ENCODE assay signal across 11 cellular contexts in genomic region chrX:124216396-124217124, GRCh38.
DNase-seq lines count a peak whose midpoint lies in the region; TF ChIP-seq lines count a peak whose summit lies in the region.
"Had no signal": no experiment of that assay in that cellular context is flagged by ENCODE, and none has a peak within 500 bp of the region (broad histone marks: within the 10 kb centered on the region; RNA-seq: fewer than 3 reads in every experiment).

No MANE protein-coding gene starts in this region.

- no peak overlapping the region for H3K9ac ChIP-seq in mammary epithelial cell (ENCODE audit: insufficient read depth, low read length)
- H3K9ac ChIP-seq in OCI-LY3 (ENCODE audit: low read length) = no peak overlapping the region
- H3K9ac ChIP-seq in endodermal cell (ENCODE audit: extremely low read depth, low read length, poor library complexity, severe bottlenecking) = no peak overlapping the region

- H4K20me1 ChIP-seq in mammary epithelial cell (ENCODE audit: insufficient read depth, low read length) (no peaks in the 10 kb centered on the region), OCI-LY3 (ENCODE audit: insufficient read depth, low read length) (no peaks in the 10 kb centered on the region)

- CTCF ChIA-PET in mammary epithelial cell (lab: Charles Lee; ENCODE audit: low non-redundant PET) = interaction anchor here (0.6 kb wide), 1 partner anchor 39 kb away, joined by 4 read pairs; no protein-coding TSS in a partner anchor

- no TSS peak for BruUV-seq in mammary epithelial cell (replicated peaks; lab: Mats Ljungman, UMichigan)

- no peaks in the 10 kb centered on the region for H3K36me3 Mint-ChIP-seq in endodermal cell (ENCODE audit: low read depth)

- no peak for DNase-seq in mammary epithelial cell
- no peak for DNase-seq in breast epithelium (ENCODE audit: low spot score in 2 of 2)
- peak; percentile 77 for DNase-seq in endodermal cell
- no peak for DNase-seq in GM20000 (ENCODE audit: low spot score)
- no peak for DNase-seq in GM03348 (ENCODE audit: low spot score)
- no peak for DNase-seq in superior temporal gyrus (ENCODE audit: extremely low spot score)
- DNase-seq: uterus had no signal

- H3K4me2 ChIP-seq in mammary epithelial cell (ENCODE audit: insufficient read depth, low read depth, low read length) = no peak overlapping the region
- peak overlapping the region; percentile 58 for H3K4me2 ChIP-seq in OCI-LY3 (ENCODE audit: low read length)
- H3K4me2 ChIP-seq: hepatocyte had no signal

- dilution Hi-C loops in mammary epithelial cell (cut with HindIII; ENCODE audit: low sequenced_read_pairs) = no loop called here

- no peak for TF ChIP-seq CTCF in mammary epithelial cell (conservative IDR thresholded peaks at IDR 0.05 in 1 of 2, IDR thresholded peaks at IDR 0.05 in 1 of 2; ENCODE audit: extremely low read depth in 1 of 2, insufficient read depth in 1 of 2, low read depth in 1 of 2, low read length in 2 of 2)
- TF ChIP-seq CTCF in breast epithelium (IDR thresholded peaks at IDR 0.05) = no peak
- TF ChIP-seq CTCF in OCI-LY3 (IDR thresholded peaks at IDR 0.05; ENCODE audit: low read depth, low read length) = no peak
- peak; percentile 38 for TF ChIP-seq CTCF in endodermal cell (conservative IDR thresholded peaks at IDR 0.05)
- TF ChIP-seq CTCF in GM20000 (IDR thresholded peaks at IDR 0.05; ENCODE audit: extremely low read depth, missing control alignments) = no peak

- no peaks in the 10 kb centered on the region for H3K27me3 Mint-ChIP-seq in endodermal cell (ENCODE audit: insufficient read depth)

- H3K4me1 ChIP-seq in mammary epithelial cell (ENCODE audit: insufficient read depth, low read length) = peaks cover 30% of the 10 kb centered on the region
- H3K4me1 ChIP-seq in breast epithelium = no peaks in the 10 kb centered on the region
- H3K4me1 ChIP-seq in OCI-LY3 (ENCODE audit: low read length) = peaks cover 44% of the 10 kb centered on the region
- H3K4me1 ChIP-seq in endodermal cell (ENCODE audit: control insufficient read depth, insufficient read depth, low read length) = no peaks in the 10 kb centered on the region
- H3K4me1 ChIP-seq: uterus had no signal

- no peak for TF ChIP-seq POLR2A in breast epithelium (IDR thresholded peaks at IDR 0.05)

- H3K79me2 ChIP-seq in mammary epithelial cell (ENCODE audit: insufficient read depth, low read length) = no peaks in the 10 kb centered on the region
- H3K79me2 ChIP-seq in OCI-LY3 (ENCODE audit: low read length) = no peaks in the 10 kb centered on the region
- H3K79me2 ChIP-seq: hepatocyte had no signal

- H2AFZ ChIP-seq in mammary epithelial cell (ENCODE audit: low read depth, low read length) (peak overlapping the region; percentile 41), OCI-LY3 (ENCODE audit: low read depth, low read length) (no peak overlapping the region)

- no peaks in the 10 kb centered on the region for H3K36me3 ChIP-seq in mammary epithelial cell (ENCODE audit: insufficient read depth, low read length)
- no peaks in the 10 kb centered on the region for H3K36me3 ChIP-seq in breast epithelium
- no peaks in the 10 kb centered on the region for H3K36me3 ChIP-seq in OCI-LY3 (replicated peaks; ENCODE audit: low read depth, low read length)
- H3K36me3 ChIP-seq in endodermal cell (ENCODE audit: control insufficient read depth, insufficient read depth, low read length) = no peaks in the 10 kb centered on the region
- H3K36me3 ChIP-seq: uterus had no signal

- H3K4me3 ChIP-seq in mammary epithelial cell (replicated peaks in 1 of 3; ENCODE audit: insufficient read depth in 1 of 3, low read depth in 2 of 3, low read length in 3 of 3) (no peak overlapping the region), breast epithelium (no peak overlapping the region), OCI-LY3 (ENCODE audit: low read length) (no peak overlapping the region), endodermal cell (ENCODE audit: low read length) (peak overlapping the region; percentile 8)
- H3K4me3 ChIP-seq: hepatocyte, uterus had no signal

- peak overlapping the region; percentile 64 for H3K27ac Mint-ChIP-seq in endodermal cell

- H3K4me1 Mint-ChIP-seq in endodermal cell = peaks cover 45% of the 10 kb centered on the region

- no peak overlapping the region for H3K4me3 Mint-ChIP-seq in endodermal cell
- H3K4me3 Mint-ChIP-seq: nephron had no signal

- peak overlapping the region; percentile 76 for H3K27ac ChIP-seq in mammary epithelial cell (ENCODE audit: insufficient read depth, low read depth, low read length)
- no peak overlapping the region for H3K27ac ChIP-seq in breast epithelium
- no peak overlapping the region for H3K27ac ChIP-seq in OCI-LY3 (ENCODE audit: low read length)
- peak overlapping the region; percentile 92 for H3K27ac ChIP-seq in endodermal cell (ENCODE audit: low read depth, low read length)
- peak overlapping the region; percentile 53 for H3K27ac ChIP-seq in temporal lobe (ENCODE audit: low read depth, low read length)
- H3K27ac ChIP-seq: hepatocyte, uterus had no signal

- H3K9me3 Mint-ChIP-seq in endodermal cell = no peaks in the 10 kb centered on the region

- in situ Hi-C loops in mammary epithelial cell (cut with MboI; ENCODE audit: low sequenced_read_pairs in 2 of 2) = loop anchor here in 1 of 2 donors (25.0 kb wide), 1 partner anchor 171 kb away; no protein-coding TSS in a partner anchor

- WGBS in mammary epithelial cell (ENCODE audit: low coverage, missing lambda C conversion rate) = 62% methylated on average over 8 of the region's 8 CpGs
- 33% methylated on average over 8 of the region's 8 CpGs; no CpG with 5 or more reads in 1 of the 2 experiments for WGBS in endodermal cell (ENCODE audit: insufficient coverage in 1 of 2, insufficient read length in 1 of 2), 2 experiments

- H3K9me3 ChIP-seq in mammary epithelial cell (replicated peaks; ENCODE audit: insufficient read depth, low read length) = no peaks in the 10 kb centered on the region
- H3K9me3 ChIP-seq in breast epithelium = no peaks in the 10 kb centered on the region
- no peaks in the 10 kb centered on the region for H3K9me3 ChIP-seq in OCI-LY3 (ENCODE audit: insufficient read depth, low read length)
- H3K9me3 ChIP-seq in endodermal cell (ENCODE audit: control insufficient read depth, low read length) = no peaks in the 10 kb centered on the region
- H3K9me3 ChIP-seq: uterus had no signal

- intact Hi-C loops in mammary epithelial cell (cut with micrococcal nuclease) (loop anchor here (10.0 kb wide), 2 partner anchors 382 to 918 kb away; no protein-coding TSS in a partner anchor), breast epithelium (cut with DNase I; ENCODE audit: low total_unique reads) (no loop called here)

- H3K27me3 ChIP-seq in mammary epithelial cell (ENCODE audit: insufficient read depth, low read length) = no peaks in the 10 kb centered on the region
- peaks cover 0 to 5% of the 10 kb centered on the region in 2 donors for H3K27me3 ChIP-seq in breast epithelium
- H3K27me3 ChIP-seq in OCI-LY3 (ENCODE audit: low read depth, low read length) = peaks cover 4% of the 10 kb centered on the region; the same call in 1 of the 2 replicates
- H3K27me3 ChIP-seq in endodermal cell (ENCODE audit: control insufficient read depth, insufficient read depth, low read length, poor library complexity, severe bottlenecking) = no peaks in the 10 kb centered on the region
- H3K27me3 ChIP-seq: hepatocyte, uterus had no signal

Comparison
In these comparisons a context has a peak if more than half of its experiments do, and no peak if none do; other contexts are left out.
1. H3K27ac ChIP-seq: peak in mammary epithelial cell (single experiment), endodermal cell (single experiment) and temporal lobe (single experiment); none in breast epithelium (0 of 2) and OCI-LY3 (single experiment).